9 cellular contexts compared by ENCODE assay signal in genomic region chr3:184379375-184380209, GRCh38. TPM values are rescaled to one million over a fixed set of nuclear protein-coding genes. Genes with fewer than 3 reads are reported as not detected.
A peak's percentile ranks its signal among the peaks of the same experiment; 100 is the strongest.
DNase-seq lines count a peak whose midpoint lies in the region; ATAC-seq and TF ChIP-seq lines count a peak whose summit lies in the region.
"Had no signal": no experiment of that assay in that cellular context is flagged by ENCODE, and none has a peak within 500 bp of the region (broad histone marks: within the 10 kb centered on the region; RNA-seq: fewer than 3 reads in every experiment).

TSS of gene CHRD (plus strand) at chr3:184380054. CDS start at chr3:184380319, 265 bp downstream.

- DNase-seq in CD8-positive, alpha-beta memory T cell, result no peak
- no peak for DNase-seq in activated CD8-positive, alpha-beta T cell treated with anti-CD3 and anti-CD28 coated beads for 36 hours
- DNase-seq in left cardiac atrium (no peak), posterior vena cava (ENCODE audit: low spot score) (peak; percentile 77), OCI-M2 (lab: John Stamatoyannopoulos, UW; ENCODE audit: unreplicated experiment) (no peak)
- DNase-seq: NCI-H2029 treated with DMSO at 0.1 percent for 48 hours had no signal

- peaks cover 10% of the 10 kb centered on the region for H3K4me1 ChIP-seq in CD8-positive, alpha-beta memory T cell (ENCODE audit: insufficient read depth, low read length)

- peak within 1 kb of the TSS; percentile 51 for H3K4me3 ChIP-seq in CD8-positive, alpha-beta memory T cell (ENCODE audit: low read length)

- H3K4me1 Mint-ChIP-seq in CD8-positive, alpha-beta memory T cell, result peaks cover 5 to 21% (median 9%) of the 10 kb centered on the region in 3 donors
- H3K4me1 Mint-ChIP-seq in activated CD8-positive, alpha-beta T cell treated with anti-CD3 and anti-CD28 coated beads for 36 hours (ENCODE audit: low read depth), result peaks cover 3% of the 10 kb centered on the region

- intact Hi-C loops in activated CD8-positive, alpha-beta T cell treated with anti-CD3 and anti-CD28 coated beads for 36 hours (cut with micrococcal nuclease), result no loop called here
- intact Hi-C loops in left cardiac atrium (cut with DNase I) (loop anchor here (10.0 kb wide), 4 partner anchors 135 to 405 kb away; no protein-coding TSS in a partner anchor), posterior vena cava (cut with DNase I) (loop anchor here in 1 of 2 donors (10.0 kb wide), 1 partner anchor 155 kb away; no protein-coding TSS in a partner anchor)

- H3K27me3 Mint-ChIP-seq in CD8-positive, alpha-beta memory T cell, result peaks cover 48 to 76% of the 10 kb centered on the region in 2 donors
- H3K27me3 Mint-ChIP-seq in activated CD8-positive, alpha-beta T cell treated with anti-CD3 and anti-CD28 coated beads for 36 hours, result peaks cover 50% of the 10 kb centered on the region

- H3K9me3 Mint-ChIP-seq in CD8-positive, alpha-beta memory T cell, result no peaks in the 10 kb centered on the region
- no peaks in the 10 kb centered on the region for H3K9me3 Mint-ChIP-seq in activated CD8-positive, alpha-beta T cell treated with anti-CD3 and anti-CD28 coated beads for 36 hours

- POLR2A ChIA-PET in CD8-positive, alpha-beta memory T cell (lab: Charles Lee), result no interaction called here
- POLR2A ChIA-PET in activated CD8-positive, alpha-beta T cell treated with anti-CD3 and anti-CD28 coated beads for 36 hours (lab: Charles Lee), result interaction anchor here (1.5 to 2.0 kb wide), 2 partner anchors 12 to 20 kb away, joined by 4 to 5 read pairs; no protein-coding TSS in a partner anchor

- H3K36me3 Mint-ChIP-seq in CD8-positive, alpha-beta memory T cell, result peaks cover 0 to 2% (median 0%) of the 10 kb centered on the region in 3 donors
- H3K36me3 Mint-ChIP-seq in activated CD8-positive, alpha-beta T cell treated with anti-CD3 and anti-CD28 coated beads for 36 hours (ENCODE audit: low read depth), result no peaks in the 10 kb centered on the region

- H3K27ac Mint-ChIP-seq in CD8-positive, alpha-beta memory T cell, result no peak within 1 kb of the TSS
- no peak within 1 kb of the TSS for H3K27ac Mint-ChIP-seq in activated CD8-positive, alpha-beta T cell treated with anti-CD3 and anti-CD28 coated beads for 36 hours

- CTCF ChIA-PET in CD8-positive, alpha-beta memory T cell (lab: Charles Lee), result interaction anchor here (1.2 to 1.5 kb wide), 2 partner anchors 8 to 16 kb away, joined by 5 read pairs; no protein-coding TSS in a partner anchor
- CTCF ChIA-PET in activated CD8-positive, alpha-beta T cell treated with anti-CD3 and anti-CD28 coated beads for 36 hours (lab: Charles Lee), result interaction anchor here (1.2 to 1.5 kb wide), 2 partner anchors 134 kb away, joined by 3 read pairs; no protein-coding TSS in a partner anchor

- peak within 1 kb of the TSS; percentile 74 to 88 (median 78) for H3K4me3 Mint-ChIP-seq in CD8-positive, alpha-beta memory T cell
- H3K4me3 Mint-ChIP-seq in activated CD8-positive, alpha-beta T cell treated with anti-CD3 and anti-CD28 coated beads for 36 hours, result peak within 1 kb of the TSS; percentile 35

- TF ChIP-seq CTCF in activated CD8-positive, alpha-beta T cell treated with anti-CD3 and anti-CD28 coated beads for 36 hours (IDR thresholded peaks at IDR 0.05), result no peak

- no peaks in the 10 kb centered on the region for H3K36me3 ChIP-seq in CD8-positive, alpha-beta memory T cell (ENCODE audit: insufficient read depth, low read length)

- peaks cover 33% of the 10 kb centered on the region for H3K27me3 ChIP-seq in CD8-positive, alpha-beta memory T cell (ENCODE audit: insufficient read depth, low read length, poor library complexity, severe bottlenecking)

- H3K9me3 ChIP-seq in CD8-positive, alpha-beta memory T cell (ENCODE audit: low read length), result no peaks in the 10 kb centered on the region

- no peak within 1 kb of the TSS for H3K27ac ChIP-seq in CD8-positive, alpha-beta memory T cell (ENCODE audit: low read depth, low read length)

- no peak for ATAC-seq in activated CD8-positive, alpha-beta T cell treated with anti-CD3 and anti-CD28 coated beads for 36 hours
- peak; percentile 39 to 55 for ATAC-seq in left cardiac atrium
- ATAC-seq in GM19397 (IDR thresholded peaks at IDR 0.05; ENCODE audit: unreplicated experiment), result no peak
- no peak for ATAC-seq in HG03045 (IDR thresholded peaks at IDR 0.05; ENCODE audit: unreplicated experiment)
- no peak for ATAC-seq in HG02678 (IDR thresholded peaks at IDR 0.05; ENCODE audit: unreplicated experiment)

RNA-seq across cellular contexts. Expression of gene CHRD, which starts in this region (rescaled TPM):
- total RNA-seq in CD8-positive, alpha-beta memory T cell, result under 1 TPM in 1 of 2 experiments, not detected in 1; 0.04 TPM
- polyA plus RNA-seq in CD8-positive, alpha-beta memory T cell, result not detected
- not detected for total RNA-seq in activated CD8-positive, alpha-beta T cell treated with anti-CD3 and anti-CD28 coated beads for 36 hours
- total RNA-seq in left cardiac atrium, result 10 to 100 TPM in 1 of 2 donors, 1 to 10 TPM in 1; 7.2 to 12.2 TPM
- 10 to 100 TPM; 18.6 to 32.6 TPM for total RNA-seq in posterior vena cava

Comparison
In these comparisons a context has a peak if more than half of its experiments do, and no peak if none do; other contexts are left out.
1. RNA of gene CHRD (total RNA-seq): 18.6 to 32.6 TPM in posterior vena cava and 7.2 to 12.2 TPM in left cardiac atrium; not detected in activated CD8-positive, alpha-beta T cell treated with anti-CD3 and anti-CD28 coated beads for 36 hours and 0.04 TPM in CD8-positive, alpha-beta memory T cell; every median in the first group is over 4 times any median in the second.
2. ATAC-seq: peak in left cardiac atrium (2 of 2); none in activated CD8-positive, alpha-beta T cell treated with anti-CD3 and anti-CD28 coated beads for 36 hours (single experiment), GM19397 (single experiment), HG03045 (single experiment) and HG02678 (single experiment).